In the genomic region with DNA sequence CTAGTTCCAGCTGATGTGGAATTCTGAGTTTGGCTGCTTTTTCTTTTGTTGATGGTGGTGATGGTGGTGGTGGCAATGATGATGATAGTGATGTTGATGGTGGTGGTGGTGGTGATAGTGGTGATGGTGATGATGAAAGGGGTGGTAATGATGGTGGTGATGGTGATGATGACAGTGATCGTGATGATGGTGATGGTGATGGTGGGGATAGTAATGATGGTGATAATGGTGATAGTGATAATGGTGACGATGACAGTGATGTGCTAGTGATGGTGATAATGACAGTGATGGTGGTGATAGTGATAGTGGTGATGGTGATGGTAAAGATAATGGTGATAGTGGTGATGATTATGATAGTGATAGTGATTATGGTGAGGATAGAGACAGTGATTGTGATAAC, we compare ENCODE assay signal across 19 cellular contexts.
DNase-seq lines count a peak whose midpoint lies in the region; ATAC-seq, FAIRE-seq and TF ChIP-seq lines count a peak whose summit lies in the region.
"Had no signal": no experiment of that assay in that cellular context is flagged by ENCODE, and none has a peak within 500 bp of the region (broad histone marks: within the 10 kb centered on the region; RNA-seq: fewer than 3 reads in every experiment).

No MANE protein-coding gene starts in this region.

- intact Hi-C loops in GM12878 (cut with micrococcal nuclease; ENCODE audit: unreplicated experiment), result no loop called here

- CTCF ChIA-PET in A549 (lab: Yijun Ruan, JAX) (interaction anchor here (0.6 kb wide), 1 partner anchor 516 kb away, joined by 4 read pairs; no protein-coding TSS in a partner anchor), GM12878 (lab: Yijun Ruan, JAX) (no interaction called here)

- H3K27ac ChIP-seq in A549, result peak overlapping the region; percentile 89; a peak in 5 of 6 replicates
- no peak overlapping the region for H3K27ac ChIP-seq in GM12878 (ENCODE audit: control insufficient read depth, insufficient read depth)
- H3K27ac ChIP-seq: GM23248 had no signal

- H2AFZ ChIP-seq in GM12878 (ENCODE audit: control insufficient read depth, low read depth, low read length), result no peak overlapping the region
- H2AFZ ChIP-seq: GM23248 had no signal

- no peaks in the 10 kb centered on the region; a peak in 1 of 4 replicates for H3K27me3 ChIP-seq in GM12878 (replicated peaks in 1 of 2; ENCODE audit: control insufficient read depth in 2 of 2, insufficient read depth in 2 of 2, low read length in 1 of 2)

- DNase-seq in A549 (ENCODE audit: low read depth in 1 of 2, low spot score in 1 of 2) (no peak), HTR-8/SVneo (ENCODE audit: insufficient read length, low spot score) (no peak), GM12878 (ENCODE audit: low read depth, low spot score) (no peak), cerebellar nuclear complex (lab: John Stamatoyannopoulos, UW) (no peak)
- no peak for DNase-seq in stimulated activated naive CD8-positive, alpha-beta T cell treated with anti-CD3 and anti-CD28 coated beads, Interleukin-15, Interleukin-2, amounts not matched to agents 100 U/mL and 50 U/mL, for 24 hours
- no peak for DNase-seq in stimulated activated CD4-positive, alpha-beta T cell treated with anti-CD3 and anti-CD28 coated beads, Interleukin-15, amount 100 ng/mL, for 24 hours
- DNase-seq: CD4-positive, CD25-positive, alpha-beta regulatory T cell; DMS79; GM23248; Karpas-422; NCI-H1694; NCI-H2081; NCI-H2171; NCI-H345; NCI-H526; OCI-M1; Right ventricle myocardium superior had no signal

- no peak for TF ChIP-seq RAD21 in A549 (conservative IDR thresholded peaks at IDR 0.05 in 1 of 2, IDR thresholded peaks at IDR 0.05 in 1 of 2)
- TF ChIP-seq RAD21 in GM12878 (IDR thresholded peaks at IDR 0.05; ENCODE audit: insufficient read depth, low read depth, low read length), result no peak

- TF ChIP-seq CTCF in A549 (IDR thresholded peaks at IDR 0.05), result no peak
- TF ChIP-seq CTCF in GM12878 (IDR thresholded peaks at IDR 0.05 in 2 of 3, conservative IDR thresholded peaks at IDR 0.05 in 1 of 3; ENCODE audit: control insufficient read depth in 2 of 3, extremely low read depth in 1 of 3, insufficient read depth in 1 of 3, low read depth in 3 of 3, low read length in 3 of 3), result no peak

- peaks cover 61% of the 10 kb centered on the region for H3K4me1 ChIP-seq in A549
- no peaks in the 10 kb centered on the region for H3K4me1 ChIP-seq in GM12878 (ENCODE audit: control insufficient read depth, insufficient read depth, low read length)
- H3K4me1 ChIP-seq: HAP-1 had no signal

- no peaks in the 10 kb centered on the region for H4K20me1 ChIP-seq in GM12878 (ENCODE audit: control insufficient read depth, insufficient read depth)

- H3K4me2 ChIP-seq in A549 (no peak overlapping the region), GM12878 (ENCODE audit: control insufficient read depth, insufficient read depth) (no peak overlapping the region)

- POLR2A ChIA-PET in A549 (lab: Yijun Ruan, JAX), result no interaction called here
- POLR2A ChIA-PET in GM12878 (lab: Charles Lee), result no interaction called here

- BruUV-seq in GM12878 (replicated peaks; lab: Mats Ljungman, UMichigan), result no TSS peak

- no peaks in the 10 kb centered on the region for H3K36me3 ChIP-seq in GM12878 (ENCODE audit: control insufficient read depth in 2 of 2, insufficient read depth in 2 of 2, low read length in 1 of 2)
- H3K36me3 ChIP-seq: HAP-1 had no signal

- SMC1A ChIA-PET in GM12878 (lab: Charles Lee; ENCODE audit: uncharacterized antibody, unreplicated experiment), result no interaction called here

- H3K4me3 ChIP-seq in A549 (no peak overlapping the region), GM12878 (no peak overlapping the region)
- H3K4me3 ChIP-seq: GM23248, HAP-1 had no signal

- TF ChIP-seq EP300 in A549 (IDR thresholded peaks at IDR 0.05), result no peak
- no peak for TF ChIP-seq EP300 in GM12878 (IDR thresholded peaks at IDR 0.05; ENCODE audit: borderline replicate concordance in 1 of 2, control insufficient read depth in 1 of 2, low read depth in 2 of 2, low read length in 2 of 2)

- ATAC-seq in A549, result no peak
- ATAC-seq in GM12878, result no peak
- ATAC-seq in stimulated activated naive CD8-positive, alpha-beta T cell treated with anti-CD3 and anti-CD28 coated beads, Interleukin-15, Interleukin-2, amounts not matched to agents 100 U/mL and 50 U/mL, for 24 hours, result peak; percentile 7
- no peak for ATAC-seq in GM18858 (IDR thresholded peaks at IDR 0.05; ENCODE audit: unreplicated experiment)

- in situ Hi-C loops in GM12878 (cut with MboI), result no loop called here

- H3K9me3 ChIP-seq in A549 (no peaks in the 10 kb centered on the region), GM12878 (replicated peaks; ENCODE audit: control insufficient read depth, insufficient read depth, low read length) (no peaks in the 10 kb centered on the region)
- H3K9me3 ChIP-seq: HAP-1 had no signal

- RAD21 ChIA-PET in GM12878 (lab: Charles Lee; ENCODE audit: unreplicated experiment), result no interaction called here

- no peak for FAIRE-seq in A549 (lab: Jason Lieb, UNC)
- peak; percentile 90 for FAIRE-seq in HTR-8/SVneo (lab: Jason Lieb, UNC)
- FAIRE-seq in GM12878 (lab: Jason Lieb, UNC), result no peak

- 97% methylated on average over 2 of the region's 2 CpGs for WGBS in A549 (ENCODE audit: missing lambda C conversion rate)
- 35% methylated on average over 2 of the region's 2 CpGs for WGBS in GM12878 (ENCODE audit: insufficient coverage, insufficient replicate concordance, low lambda C conversion rate, missing lambda C conversion rate)

- TF ChIP-seq POLR2A in A549 (IDR thresholded peaks at IDR 0.05; ENCODE audit: low read length), result no peak
- TF ChIP-seq POLR2A in GM12878 (IDR thresholded peaks at IDR 0.05; ENCODE audit: low read depth, low read length), result no peak

- no peaks in the 10 kb centered on the region for H3K79me2 ChIP-seq in GM12878 (ENCODE audit: control insufficient read depth, insufficient read depth, low read length)

- no peak overlapping the region for H3K9ac ChIP-seq in GM12878 (ENCODE audit: control insufficient read depth, insufficient read depth, low read length)
- H3K9ac ChIP-seq: GM23248 had no signal

TF ChIP-seq in A549, 52 proteins besides CTCF, POLR2A, EP300 and RAD21:
- no peak for TF ChIP-seq ZFP36 (IDR thresholded peaks at IDR 0.05; ENCODE audit: borderline replicate concordance, partially characterized antibody)
- TF ChIP-seq, protein P1, sequence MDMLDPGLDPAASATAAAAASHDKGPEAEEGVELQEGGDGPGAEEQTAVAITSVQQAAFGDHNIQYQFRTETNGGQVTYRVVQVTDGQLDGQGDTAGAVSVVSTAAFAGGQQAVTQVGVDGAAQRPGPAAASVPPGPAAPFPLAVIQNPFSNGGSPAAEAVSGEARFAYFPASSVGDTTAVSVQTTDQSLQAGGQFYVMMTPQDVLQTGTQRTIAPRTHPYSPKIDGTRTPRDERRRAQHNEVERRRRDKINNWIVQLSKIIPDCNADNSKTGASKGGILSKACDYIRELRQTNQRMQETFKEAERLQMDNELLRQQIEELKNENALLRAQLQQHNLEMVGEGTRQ (IDR thresholded peaks at IDR 0.05), result no peak
- TF ChIP-seq JUN (IDR thresholded peaks at IDR 0.05), result no peak
- no peak for TF ChIP-seq NFE2L2 (conservative IDR thresholded peaks at IDR 0.05; ENCODE audit: low read length)
- no peak for TF ChIP-seq PHF8 (IDR thresholded peaks at IDR 0.05; ENCODE audit: borderline replicate concordance, low read depth)
- TF ChIP-seq HEYL (CRISPR knock-in tag; IDR thresholded peaks at IDR 0.05), result no peak
- TF ChIP-seq ZC3H11A (IDR thresholded peaks at IDR 0.05), result no peak
- TF ChIP-seq CBX2 (IDR thresholded peaks at IDR 0.05; ENCODE audit: borderline replicate concordance, low read depth), result no peak
- TF ChIP-seq, protein P2, sequence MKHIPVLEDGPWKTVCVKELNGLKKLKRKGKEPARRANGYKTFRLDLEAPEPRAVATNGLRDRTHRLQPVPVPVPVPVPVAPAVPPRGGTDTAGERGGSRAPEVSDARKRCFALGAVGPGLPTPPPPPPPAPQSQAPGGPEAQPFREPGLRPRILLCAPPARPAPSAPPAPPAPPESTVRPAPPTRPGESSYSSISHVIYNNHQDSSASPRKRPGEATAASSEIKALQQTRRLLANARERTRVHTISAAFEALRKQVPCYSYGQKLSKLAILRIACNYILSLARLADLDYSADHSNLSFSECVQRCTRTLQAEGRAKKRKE (CRISPR knock-in tag; IDR thresholded peaks at IDR 0.05; ENCODE audit: low read depth), result no peak
- TF ChIP-seq ZSCAN20 (CRISPR knock-in tag; IDR thresholded peaks at IDR 0.05), result no peak
- TF ChIP-seq CHD4 (IDR thresholded peaks at IDR 0.05; ENCODE audit: borderline replicate concordance), result no peak
- TF ChIP-seq KDM1A (IDR thresholded peaks at IDR 0.05; ENCODE audit: low read depth), result no peak
TF ChIP-seq in A549: peak in this region for 0.

TF ChIP-seq in GM12878, 131 proteins besides CTCF, POLR2A, EP300 and RAD21:
- TF ChIP-seq GATAD2B (conservative IDR thresholded peaks at IDR 0.05; ENCODE audit: low read depth), result no peak
- TF ChIP-seq, protein P3, sequence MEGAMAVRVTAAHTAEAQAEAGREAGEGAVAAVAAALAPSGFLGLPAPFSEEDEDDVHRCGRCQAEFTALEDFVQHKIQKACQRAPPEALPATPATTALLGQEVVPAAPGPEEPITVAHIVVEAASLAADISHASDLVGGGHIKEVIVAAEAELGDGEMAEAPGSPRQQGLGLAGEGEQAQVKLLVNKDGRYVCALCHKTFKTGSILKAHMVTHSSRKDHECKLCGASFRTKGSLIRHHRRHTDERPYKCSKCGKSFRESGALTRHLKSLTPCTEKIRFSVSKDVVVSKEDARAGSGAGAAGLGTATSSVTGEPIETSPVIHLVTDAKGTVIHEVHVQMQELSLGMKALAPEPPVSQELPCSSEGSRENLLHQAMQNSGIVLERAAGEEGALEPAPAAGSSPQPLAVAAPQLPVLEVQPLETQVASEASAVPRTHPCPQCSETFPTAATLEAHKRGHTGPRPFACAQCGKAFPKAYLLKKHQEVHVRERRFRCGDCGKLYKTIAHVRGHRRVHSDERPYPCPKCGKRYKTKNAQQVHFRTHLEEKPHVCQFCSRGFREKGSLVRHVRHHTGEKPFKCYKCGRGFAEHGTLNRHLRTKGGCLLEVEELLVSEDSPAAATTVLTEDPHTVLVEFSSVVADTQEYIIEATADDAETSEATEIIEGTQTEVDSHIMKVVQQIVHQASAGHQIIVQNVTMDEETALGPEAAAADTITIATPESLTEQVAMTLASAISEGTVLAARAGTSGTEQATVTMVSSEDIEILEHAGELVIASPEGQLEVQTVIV (IDR thresholded peaks at IDR 0.05; ENCODE audit: borderline replicate concordance, partially characterized antibody), result peak; percentile 28
